ENCODE assay signal across 18 cellular contexts in genomic region chr5:61667523-61668229, GRCh38.
A peak's percentile ranks its signal among the peaks of the same experiment; 100 is the strongest.
DNase-seq lines count a peak whose midpoint lies in the region; ATAC-seq and TF ChIP-seq lines count a peak whose summit lies in the region.
"Had no signal": no experiment of that assay in that cellular context is flagged by ENCODE, and none has a peak within 500 bp of the region (broad histone marks: within the 10 kb centered on the region; RNA-seq: fewer than 3 reads in every experiment).

No MANE protein-coding gene starts in this region.

- no peaks in the 10 kb centered on the region for H3K36me3 ChIP-seq in right lobe of liver
- H3K36me3 ChIP-seq: Peyer's patch had no signal

- no peaks in the 10 kb centered on the region for H3K9me3 Mint-ChIP-seq in stimulated activated effector memory CD8-positive, alpha-beta T cell treated with anti-CD3 and anti-CD28 coated beads, Interleukin-12 subunit alpha, Interleukin-12 subunit beta, amount 100 ng/mL, for 72 hours
- no peaks in the 10 kb centered on the region for H3K9me3 Mint-ChIP-seq in activated naive CD4-positive, alpha-beta T cell treated with anti-CD3 and anti-CD28 coated beads, Interleukin-2, amount 10 ng/mL, durations not matched to agents 7 days and 5 days
- H3K9me3 Mint-ChIP-seq: H9 had no signal

- H3K27me3 Mint-ChIP-seq in activated naive CD4-positive, alpha-beta T cell treated with anti-CD3 and anti-CD28 coated beads, Interleukin-2, amount 10 ng/mL, durations not matched to agents 7 days and 5 days: peaks cover 22% of the 10 kb centered on the region
- H3K27me3 Mint-ChIP-seq: CD4-positive, CD25-positive, alpha-beta regulatory T cell had no signal

- no peaks in the 10 kb centered on the region for H3K4me1 Mint-ChIP-seq in stimulated activated effector memory CD8-positive, alpha-beta T cell treated with anti-CD3 and anti-CD28 coated beads, Interleukin-12 subunit alpha, Interleukin-12 subunit beta, amount 100 ng/mL, for 72 hours
- H3K4me1 Mint-ChIP-seq in activated naive CD4-positive, alpha-beta T cell treated with anti-CD3 and anti-CD28 coated beads, Interleukin-2, amount 10 ng/mL, durations not matched to agents 7 days and 5 days: no peaks in the 10 kb centered on the region
- H3K4me1 Mint-ChIP-seq: CD4-positive, CD25-positive, alpha-beta regulatory T cell had no signal

- H3K27ac ChIP-seq in caudate nucleus (ENCODE audit: low read depth, low read length): peak overlapping the region; percentile 70
- H3K27ac ChIP-seq in right lobe of liver: peak overlapping the region in 2 of 3 donors; percentile 31 to 36
- peak overlapping the region; percentile 46 for H3K27ac ChIP-seq in substantia nigra (ENCODE audit: low read depth, low read length, poor library complexity, severe bottlenecking)
- H3K27ac ChIP-seq: Peyer's patch had no signal

- no peak overlapping the region for H3K4me3 ChIP-seq in right lobe of liver
- H3K4me3 ChIP-seq: Peyer's patch had no signal

- H3K27me3 ChIP-seq in right lobe of liver: no peaks in the 10 kb centered on the region
- H3K27me3 ChIP-seq: Peyer's patch had no signal

- in situ Hi-C loops in KBM-7 (cut with MboI; ENCODE audit: low pct_unique_long_range_greater_than_20kb, low sequenced_read_pairs): loop anchor here (25.0 kb wide), 1 partner anchor 605 kb away; no protein-coding TSS in a partner anchor

- WGBS in right lobe of liver (ENCODE audit: insufficient coverage, low coverage, low lambda C conversion rate, missing lambda C conversion rate): 9% methylated on average over 6 of the region's 6 CpGs

- intact Hi-C loops in right lobe of liver (cut with DNase I) (no loop called here), sciatic nerve (cut with DNase I) (no loop called here)

- ATAC-seq in right lobe of liver (peak; percentile 80 to 87 (median 83)), sciatic nerve (no peak)
- no peak for ATAC-seq in stimulated activated effector memory CD8-positive, alpha-beta T cell treated with anti-CD3 and anti-CD28 coated beads, Interleukin-12 subunit alpha, Interleukin-12 subunit beta, amount 100 ng/mL, for 72 hours
- ATAC-seq: Right ventricle myocardium inferior had no signal

- TF ChIP-seq POLR2A in right lobe of liver (IDR thresholded peaks at IDR 0.05): no peak

- no peak overlapping the region for H3K27ac Mint-ChIP-seq in stimulated activated effector memory CD8-positive, alpha-beta T cell treated with anti-CD3 and anti-CD28 coated beads, Interleukin-12 subunit alpha, Interleukin-12 subunit beta, amount 100 ng/mL, for 72 hours
- H3K27ac Mint-ChIP-seq in activated naive CD4-positive, alpha-beta T cell treated with anti-CD3 and anti-CD28 coated beads, Interleukin-2, amount 10 ng/mL, durations not matched to agents 7 days and 5 days: no peak overlapping the region
- H3K27ac Mint-ChIP-seq: CD4-positive, CD25-positive, alpha-beta regulatory T cell; H9 had no signal

- TF ChIP-seq CTCF in right lobe of liver (IDR thresholded peaks at IDR 0.05): no peak

- H3K36me3 Mint-ChIP-seq in stimulated activated effector memory CD8-positive, alpha-beta T cell treated with anti-CD3 and anti-CD28 coated beads, Interleukin-12 subunit alpha, Interleukin-12 subunit beta, amount 100 ng/mL, for 72 hours: no peaks in the 10 kb centered on the region
- no peaks in the 10 kb centered on the region for H3K36me3 Mint-ChIP-seq in activated naive CD4-positive, alpha-beta T cell treated with anti-CD3 and anti-CD28 coated beads, Interleukin-2, amount 10 ng/mL, durations not matched to agents 7 days and 5 days
- H3K36me3 Mint-ChIP-seq: CD4-positive, CD25-positive, alpha-beta regulatory T cell had no signal

- peaks cover 0 to 18% (median 11%) of the 10 kb centered on the region in 4 donors for H3K4me1 ChIP-seq in right lobe of liver
- H3K4me1 ChIP-seq: Caco-2 had no signal

- DNase-seq in KBM-7: peak; percentile 11
- DNase-seq in caudate nucleus (lab: John Stamatoyannopoulos, UW): peak in 8 of 61 donors; percentile 11 to 73 (median 32)
- DNase-seq in right lobe of liver: no peak
- no peak for DNase-seq in substantia nigra (lab: John Stamatoyannopoulos, UW)
- no peak for DNase-seq in stimulated activated effector memory CD8-positive, alpha-beta T cell treated with anti-CD3 and anti-CD28 coated beads, Interleukin-12 subunit alpha, Interleukin-12 subunit beta, amount 100 ng/mL, for 72 hours (ENCODE audit: low spot score in 2 of 2)
- no peak for DNase-seq in sciatic nerve (ENCODE audit: low spot score)
- no peak for DNase-seq in activated naive CD4-positive, alpha-beta T cell treated with anti-CD3 and anti-CD28 coated beads, Interleukin-2, amount 10 ng/mL, durations not matched to agents 7 days and 5 days
- DNase-seq: ACHN; Caco-2; CD4-positive, CD25-positive, alpha-beta regulatory T cell; H9; NCI-H1105 treated with DMSO at 0.1 percent for 48 hours; NCI-H1694 treated with DMSO at 0.1 percent for 48 hours; NCI-H2107; NCI-H2227 treated with DMSO at 0.1 percent for 48 hours; NCI-H524; Peyer's patch had no signal

- no peaks in the 10 kb centered on the region for H3K9me3 ChIP-seq in right lobe of liver
- H3K9me3 ChIP-seq: Caco-2, Peyer's patch had no signal

- H3K4me3 Mint-ChIP-seq in stimulated activated effector memory CD8-positive, alpha-beta T cell treated with anti-CD3 and anti-CD28 coated beads, Interleukin-12 subunit alpha, Interleukin-12 subunit beta, amount 100 ng/mL, for 72 hours: no peak overlapping the region
- no peak overlapping the region for H3K4me3 Mint-ChIP-seq in activated naive CD4-positive, alpha-beta T cell treated with anti-CD3 and anti-CD28 coated beads, Interleukin-2, amount 10 ng/mL, durations not matched to agents 7 days and 5 days
- H3K4me3 Mint-ChIP-seq: CD4-positive, CD25-positive, alpha-beta regulatory T cell; H9 had no signal

- CTCF ChIA-PET in activated naive CD4-positive, alpha-beta T cell treated with anti-CD3 and anti-CD28 coated beads, Interleukin-2, amount 10 ng/mL, durations not matched to agents 7 days and 5 days (lab: Charles Lee): interaction anchor here (1.6 kb wide), 1 partner anchor 9 kb away, joined by 5 read pairs; no protein-coding TSS in a partner anchor

Comparison
In these comparisons a context has a peak if more than half of its experiments do, and no peak if none do; other contexts are left out.
1. ATAC-seq: peak in right lobe of liver (4 of 4); none in stimulated activated effector memory CD8-positive, alpha-beta T cell treated with anti-CD3 and anti-CD28 coated beads, Interleukin-12 subunit alpha, Interleukin-12 subunit beta, amount 100 ng/mL, for 72 hours (single experiment) and sciatic nerve (single experiment).
2. Peak in every context shown above with its lines, with median percentiles within 50 percentile points of each other: H3K27ac ChIP-seq.